In the genomic region with DNA sequence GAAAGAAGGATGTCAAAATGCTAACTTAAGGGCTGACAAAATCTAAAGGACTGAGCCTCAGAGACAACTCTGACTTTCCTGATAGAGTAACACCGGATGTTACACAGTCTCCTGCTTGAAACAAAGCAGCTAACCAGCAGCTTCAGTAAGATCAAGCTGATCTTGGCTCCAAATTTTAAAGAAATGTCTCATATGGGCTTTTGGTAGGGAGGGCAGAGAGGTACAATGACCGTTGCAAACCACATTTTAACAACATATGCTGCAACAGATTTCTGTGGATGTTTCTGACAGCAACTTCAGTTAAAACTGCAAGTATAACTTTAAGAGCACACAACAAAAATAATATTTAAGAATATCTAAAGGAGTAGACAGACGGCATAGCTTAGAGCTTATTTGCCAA, we compare ENCODE assay signal across 17 cellular contexts. TPM values are rescaled to one million over a fixed set of nuclear protein-coding genes. Genes with fewer than 3 reads are reported as not detected.
"Had no signal": no experiment of that assay in that cellular context is flagged by ENCODE, and none has a peak within 500 bp of the region (broad histone marks: within the 10 kb centered on the region; RNA-seq: fewer than 3 reads in every experiment).

No MANE protein-coding gene starts in this region.

- ATAC-seq: activated T-helper 17 cell treated with anti-CD3 and anti-CD28 coated beads, Interleukin-2, amount 50 U/mL, for 72 hours; right cardiac atrium; upper lobe of right lung had no signal

- H3K4me3 ChIP-seq: prostate gland, suprapubic skin, upper lobe of right lung had no signal

- H3K36me3 ChIP-seq: brain microvascular endothelial cell, prostate gland had no signal

- H3K27me3 ChIP-seq: brain microvascular endothelial cell, suprapubic skin, upper lobe of right lung had no signal

- H3K4me1 ChIP-seq: prostate gland, suprapubic skin, upper lobe of right lung had no signal

- H3K9me3 ChIP-seq: prostate gland, suprapubic skin, upper lobe of right lung had no signal

- H3K27ac ChIP-seq: brain microvascular endothelial cell, epithelial cell of prostate, prostate gland, suprapubic skin, upper lobe of right lung had no signal

- DNase-seq: activated CD4-positive, alpha-beta T cell treated with anti-CD3 and anti-CD28 coated beads for 1 hour; activated CD4-positive, alpha-beta T cell treated with anti-CD3 and anti-CD28 coated beads, Interleukin-2, amount 50 U/mL, for 4 hours; activated naive CD4-positive, alpha-beta T cell treated with Interleukin-2 at 50 U/mL for 16 hours; activated T-cell treated with anti-CD3 and anti-CD28 coated beads for 4 hours; anterior cingulate cortex; brain microvascular endothelial cell; head of caudate nucleus; mesendoderm; occipital lobe; right cardiac atrium; upper lobe of right lung had no signal

RNA-seq across cellular contexts. Expression of gene OTC, which starts 34.2 kb away (rescaled TPM):
- total RNA-seq: lower leg skin; suprapubic skin; T-helper 2 cell treated with Interferon-gamma antibody and Interleukin-4, amounts not matched to agents 100 ng/mL and 5 ng/mL, for 36 hours had no signal
